ENCODE assay signal across 7 cellular contexts in genomic region chrX:68190799-68191198, GRCh38.
"Had no signal": no experiment of that assay in that cellular context is flagged by ENCODE, and none has a peak within 500 bp of the region (broad histone marks: within the 10 kb centered on the region; RNA-seq: fewer than 3 reads in every experiment).

No MANE protein-coding gene starts in this region.

- H3K4me3 ChIP-seq: GM23338 had no signal

- DNase-seq: H9, HCEC 1CT had no signal

- H3K4me2 ChIP-seq: GM23338 had no signal

- ATAC-seq: GM23338, HepG2 had no signal

- H3K27ac ChIP-seq: HL-60 had no signal

- FAIRE-seq: H1, H54, HepG2 had no signal

- H2AFZ ChIP-seq: GM23338 had no signal
